Comparison of ENCODE assay signal across 27 cellular contexts in the genomic region with DNA sequence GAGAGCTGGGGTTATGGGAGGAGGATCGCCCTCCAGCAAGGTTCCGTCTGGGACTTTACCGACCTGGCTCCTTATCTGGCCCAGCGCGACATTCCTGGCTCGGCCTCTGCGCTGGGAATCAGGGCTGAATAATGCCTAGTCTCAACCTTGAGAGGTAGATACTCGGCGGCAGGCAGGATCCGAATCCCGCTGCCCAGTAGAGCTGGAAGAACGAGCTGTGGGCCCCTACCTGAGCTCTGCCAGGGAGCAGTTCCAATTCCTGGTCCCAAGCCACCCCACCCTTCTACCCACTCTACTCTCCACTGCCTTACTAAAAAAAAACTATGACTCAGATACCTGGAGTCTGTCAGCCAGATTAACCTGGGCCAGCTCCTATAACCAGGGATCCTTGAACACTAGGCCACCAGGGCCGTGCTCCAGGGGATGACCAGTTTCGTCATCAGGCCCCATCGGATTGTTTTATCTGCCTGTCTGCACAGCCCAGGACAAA. TPM values are rescaled to one million over a fixed set of nuclear protein-coding genes. Genes with fewer than 3 reads are reported as not detected.
DNase-seq lines count a peak whose midpoint lies in the region; FAIRE-seq and TF ChIP-seq lines count a peak whose summit lies in the region.
"Had no signal": no experiment of that assay in that cellular context is flagged by ENCODE, and none has a peak within 500 bp of the region (broad histone marks: within the 10 kb centered on the region; RNA-seq: fewer than 3 reads in every experiment).

No MANE protein-coding gene starts in this region.

- intact Hi-C loops in CD4-positive, alpha-beta memory T cell (cut with micrococcal nuclease): loop anchor here (5.0 kb wide), 1 partner anchor 35 kb away; no protein-coding TSS in a partner anchor

- no peak for TF ChIP-seq RAD21 in H1 (IDR thresholded peaks at IDR 0.05 in 1 of 2, conservative IDR thresholded peaks at IDR 0.05 in 1 of 2; ENCODE audit: low read depth in 2 of 2, low read length in 2 of 2)

- TF ChIP-seq CTCF in H1 (IDR thresholded peaks at IDR 0.05; ENCODE audit: control extremely low read depth in 1 of 3, insufficient read depth in 1 of 3, low read depth in 1 of 3, low read length in 3 of 3): no peak

- H4K8ac ChIP-seq in H1 (ENCODE audit: extremely low read depth, insufficient read depth, low read length) (no peak overlapping the region), mesendoderm (ENCODE audit: low read depth, low read length) (no peak overlapping the region)

- CTCF ChIA-PET in CD4-positive, alpha-beta memory T cell (lab: Charles Lee; ENCODE audit: partially characterized antibody): interaction anchor here (1.8 to 4.1 kb wide), 2 partner anchors 23 to 37 kb away, joined by 8 to 18 read pairs; no protein-coding TSS in a partner anchor
- CTCF ChIA-PET in H1 (lab: Charles Lee; ENCODE audit: partially characterized antibody): interaction anchor here (0.8 to 14.9 kb wide), 11 partner anchors 11 to 266 kb away, joined by 3 to 124 read pairs (median 6); no protein-coding TSS in a partner anchor

- H3K79me2 ChIP-seq in H1 (ENCODE audit: control insufficient read depth in 1 of 2, insufficient read depth in 2 of 2, low read length in 2 of 2) (no peaks in the 10 kb centered on the region), mesendoderm (ENCODE audit: control insufficient read depth, insufficient read depth, low read length) (peaks cover 19% of the 10 kb centered on the region)

- no peaks in the 10 kb centered on the region for H3K9me3 ChIP-seq in CD4-positive, alpha-beta memory T cell (ENCODE audit: control insufficient read depth in 1 of 2, low read length in 2 of 2)
- no peaks in the 10 kb centered on the region for H3K9me3 ChIP-seq in H1 (ENCODE audit: insufficient read depth in 2 of 2, low read depth in 1 of 2, low read length in 1 of 2)
- H3K9me3 ChIP-seq: heart right ventricle, neutrophil, right lobe of liver, SJSA1, upper lobe of left lung had no signal

- no peak for TF ChIP-seq POLR2A in H1 (IDR thresholded peaks at IDR 0.05; ENCODE audit: control extremely low read depth in 1 of 2, low read depth in 2 of 2, low read length in 2 of 2)

- H4K20me1 ChIP-seq in H1 (replicated peaks in 1 of 2; ENCODE audit: control insufficient read depth in 1 of 2, insufficient read depth in 2 of 2, low read length in 2 of 2): peaks cover 0 to 4% of the 10 kb centered on the region in 2 experiments

- peak overlapping the region; percentile 83 for H2AFZ ChIP-seq in H1 (ENCODE audit: low read length)

- no peak overlapping the region for H3K14ac ChIP-seq in H1 (ENCODE audit: insufficient read length)

- peaks cover 13 to 37% (median 23%) of the 10 kb centered on the region in 4 donors for H3K4me1 Mint-ChIP-seq in CD4-positive, alpha-beta memory T cell
- peaks cover 5 to 13% (median 7%) of the 10 kb centered on the region in 3 donors for H3K4me1 Mint-ChIP-seq in IgD-negative memory B cell

- H3K23ac ChIP-seq in H1 (ENCODE audit: insufficient read length) (no peak overlapping the region), mesendoderm (ENCODE audit: low read length) (no peak overlapping the region)

- no peak overlapping the region for H2AK5ac ChIP-seq in H1 (ENCODE audit: low read depth, low read length)
- peak overlapping the region; percentile 44 for H2AK5ac ChIP-seq in mesendoderm (ENCODE audit: low read length)

- no peak overlapping the region for H4K91ac ChIP-seq in H1 (replicated peaks; ENCODE audit: insufficient read length, low read length)

- H2BK5ac ChIP-seq in H1 (ENCODE audit: low read depth, low read length): 0 out of 2 replicates have a peak overlapping the region, but pooled peaks have one; percentile 3
- H2BK5ac ChIP-seq in mesendoderm (ENCODE audit: low read length): peak overlapping the region; percentile 44

- peaks cover 31 to 52% of the 10 kb centered on the region in 2 donors for H3K27me3 Mint-ChIP-seq in CD4-positive, alpha-beta memory T cell
- peaks cover 63% of the 10 kb centered on the region for H3K27me3 Mint-ChIP-seq in IgD-negative memory B cell

- H3K4me2 ChIP-seq in H1 (ENCODE audit: insufficient read depth in 1 of 2, low read depth in 2 of 2, low read length in 2 of 2): peak overlapping the region; percentile 78 to 96
- peak overlapping the region; percentile 38 for H3K4me2 ChIP-seq in mesendoderm (ENCODE audit: low read length)

- H2BK15ac ChIP-seq in H1 (ENCODE audit: low read length) (no peak overlapping the region), mesendoderm (replicated peaks; ENCODE audit: low read depth) (no peak overlapping the region)

- no peak for FAIRE-seq in H1 (lab: Jason Lieb, UNC)
- FAIRE-seq: GM19239 had no signal

- peak overlapping the region in 2 of 4 experiments; percentile 22 to 26; a peak in 2 of 7 replicates for H3K9ac ChIP-seq in H1 (replicated peaks in 1 of 4; ENCODE audit: extremely low read depth in 1 of 4, low read depth in 3 of 4, low read length in 3 of 4)
- H3K9ac ChIP-seq in mesendoderm (ENCODE audit: low read length): peak overlapping the region; percentile 48

- POLR2A ChIA-PET in CD4-positive, alpha-beta memory T cell (lab: Charles Lee; ENCODE audit: partially characterized antibody): interaction anchor here (1.6 kb wide), 2 partner anchors 12 to 20 kb away, joined by 4 to 5 read pairs; no protein-coding TSS in a partner anchor
- POLR2A ChIA-PET in H1 (lab: Charles Lee; ENCODE audit: partially characterized antibody): interaction anchor here (0.6 to 5.2 kb wide), 9 partner anchors 7 to 83 kb away, joined by 3 to 74 read pairs (median 10); partner anchors contain the start of gene MEF2D

- H2BK20ac ChIP-seq in H1 (ENCODE audit: low read length): no peak overlapping the region; the same call in 1 of the 2 replicates

- H3K9me3 Mint-ChIP-seq in CD4-positive, alpha-beta memory T cell: peaks cover 0 to 1% (median 0%) of the 10 kb centered on the region in 8 donors
- H3K9me3 Mint-ChIP-seq in IgD-negative memory B cell: no peaks in the 10 kb centered on the region
- H3K9me3 Mint-ChIP-seq: activated naive CD8-positive, alpha-beta T cell treated with anti-CD3 and anti-CD28 coated beads, Interleukin-2, amount 10 ng/mL, durations not matched to agents 7 days and 5 days; activated T-cell treated with anti-CD3 and anti-CD28 coated beads, Interleukin-2, amount 50 U/mL, for 72 hours; stimulated activated memory B cell treated with anti-CD40 and anti-IgM and Interleukin-4, amounts not matched to agents 10 μg/mL and 1 μg/mL and 100 μg/mL, for 72 hours had no signal

- H3K27ac Mint-ChIP-seq in CD4-positive, alpha-beta memory T cell: no peak overlapping the region
- peak overlapping the region in 1 of 3 donors; percentile 26 for H3K27ac Mint-ChIP-seq in IgD-negative memory B cell
- H3K27ac Mint-ChIP-seq: activated naive CD8-positive, alpha-beta T cell treated with anti-CD3 and anti-CD28 coated beads, Interleukin-2, amount 10 ng/mL, durations not matched to agents 7 days and 5 days; activated T-cell treated with anti-CD3 and anti-CD28 coated beads, Interleukin-2, amount 50 U/mL, for 72 hours; stimulated activated memory B cell treated with anti-CD40 and anti-IgM and Interleukin-4, amounts not matched to agents 10 μg/mL and 1 μg/mL and 100 μg/mL, for 72 hours had no signal

- H3K36me3 Mint-ChIP-seq in CD4-positive, alpha-beta memory T cell: peaks cover 0 to 5% of the 10 kb centered on the region in 2 donors
- no peaks in the 10 kb centered on the region for H3K36me3 Mint-ChIP-seq in IgD-negative memory B cell
- H3K36me3 Mint-ChIP-seq: activated naive CD8-positive, alpha-beta T cell treated with anti-CD3 and anti-CD28 coated beads, Interleukin-2, amount 10 ng/mL, durations not matched to agents 7 days and 5 days; CD4-positive, CD25-positive, alpha-beta regulatory T cell; stimulated activated memory B cell treated with anti-CD40 and anti-IgM and Interleukin-4, amounts not matched to agents 10 μg/mL and 1 μg/mL and 100 μg/mL, for 72 hours had no signal

- H3K4me3 Mint-ChIP-seq in CD4-positive, alpha-beta memory T cell: peak overlapping the region in 5 of 8 donors; percentile 14 to 94 (median 73)
- peak overlapping the region in 3 of 4 donors; percentile 31 to 90 (median 33) for H3K4me3 Mint-ChIP-seq in IgD-negative memory B cell

- H3K56ac ChIP-seq in H1 (replicated peaks; ENCODE audit: insufficient read length, low read depth, low read length) (no peak overlapping the region), mesendoderm (ENCODE audit: low read length) (peak overlapping the region; percentile 82)

- H3K27ac ChIP-seq in CD4-positive, alpha-beta memory T cell (ENCODE audit: low read depth, low read length): no peak overlapping the region
- H3K27ac ChIP-seq in H1 (ENCODE audit: low read depth, low read length) (no peak overlapping the region; the same call in 1 of the 2 replicates), mesendoderm (ENCODE audit: low read depth, low read length) (no peak overlapping the region)
- H3K27ac ChIP-seq: cardiac muscle cell, heart right ventricle, neutrophil, right lobe of liver, SJSA1, upper lobe of left lung had no signal

- TF ChIP-seq EP300 in H1 (IDR thresholded peaks at IDR 0.05; ENCODE audit: borderline replicate concordance in 1 of 2, low read depth in 2 of 2, low read length in 2 of 2): no peak

- 23% methylated on average over 12 of the region's 15 CpGs; no CpG with 5 or more reads in 1 of the 2 experiments for WGBS in H1 (ENCODE audit: extremely low coverage in 1 of 2, insufficient coverage in 1 of 2, insufficient read length in 1 of 2, insufficient replicate concordance in 2 of 2, low coverage in 1 of 2, low lambda C conversion rate in 2 of 2, missing lambda C conversion rate in 1 of 2), 2 experiments
- whole genome bisulfite sequencing in mesendoderm (ENCODE audit: extremely low coverage, insufficient coverage, low lambda C conversion rate): no CpG with 5 or more reads among the region's 15 CpGs

- H3K79me1 ChIP-seq in H1 (ENCODE audit: low read depth, low read length) (no peaks in the 10 kb centered on the region), mesendoderm (ENCODE audit: low read length) (peaks cover 16% of the 10 kb centered on the region)

- H2BK120ac ChIP-seq in H1 (replicated peaks; ENCODE audit: low read depth, low read length) (no peak overlapping the region), mesendoderm (ENCODE audit: low read depth, low read length) (peak overlapping the region; percentile 16)

- peaks cover 13% of the 10 kb centered on the region for H3K23me2 ChIP-seq in H1 (ENCODE audit: low read depth, low read length)

- peaks cover 33% of the 10 kb centered on the region for H3K4me1 ChIP-seq in CD4-positive, alpha-beta memory T cell (ENCODE audit: insufficient read depth, low read length)
- H3K4me1 ChIP-seq in H1 (replicated peaks in 1 of 4; ENCODE audit: control insufficient read depth in 3 of 4, insufficient read depth in 4 of 4, low read length in 3 of 4) (peaks cover 10 to 26% (median 16%) of the 10 kb centered on the region in 4 experiments), mesendoderm (ENCODE audit: control insufficient read depth, low read depth, low read length) (peaks cover 36% of the 10 kb centered on the region)

- H4K5ac ChIP-seq in H1 (ENCODE audit: insufficient read length, low read depth, low read length): no peak overlapping the region
- H4K5ac ChIP-seq in mesendoderm (ENCODE audit: low read length): no peak overlapping the region

- H3K18ac ChIP-seq in H1 (ENCODE audit: extremely low read depth, low read length) (no peak overlapping the region; the same call in 1 of the 2 replicates), mesendoderm (ENCODE audit: low read length) (peak overlapping the region; percentile 10)

- H3K27me3 ChIP-seq in CD4-positive, alpha-beta memory T cell (ENCODE audit: insufficient read depth, low read length): peaks cover 49% of the 10 kb centered on the region
- H3K27me3 ChIP-seq in H1 (replicated peaks in 1 of 4; ENCODE audit: control insufficient read depth in 3 of 4, extremely low read depth in 1 of 4, insufficient read depth in 3 of 4, low read length in 3 of 4) (peaks cover 46 to 86% (median 77%) of the 10 kb centered on the region in 4 experiments), mesendoderm (ENCODE audit: insufficient read depth, low read length, poor library complexity) (no peaks in the 10 kb centered on the region)

- DNase-seq in CD4-positive, alpha-beta memory T cell: no peak
- no peak for DNase-seq in H1 (ENCODE audit: low read depth in 1 of 2, low spot score in 2 of 2)
- DNase-seq in mesendoderm: peak; percentile 90
- no peak for DNase-seq in NCI-H1436 (lab: John Stamatoyannopoulos, UW)
- DNase-seq in putamen (ENCODE audit: low spot score): no peak
- DNase-seq in GF-D8 (lab: John Stamatoyannopoulos, UW): no peak
- DNase-seq in DMS 273 (lab: John Stamatoyannopoulos, UW; ENCODE audit: unreplicated experiment): no peak
- DNase-seq: ACHN; activated naive CD8-positive, alpha-beta T cell treated with anti-CD3 and anti-CD28 coated beads, Interleukin-2, amount 10 ng/mL, durations not matched to agents 7 days and 5 days; activated T-cell treated with anti-CD3 and anti-CD28 coated beads, Interleukin-2, amount 50 U/mL, for 72 hours; CD4-positive, CD25-positive, alpha-beta regulatory T cell; effector CD8-positive, alpha-beta T cell; heart right ventricle; Karpas-422; left cardiac atrium; NCI-H69; right lobe of liver; T-helper 9 cell; upper lobe of left lung had no signal

- no peak overlapping the region for H3K4me3 ChIP-seq in CD4-positive, alpha-beta memory T cell (ENCODE audit: low read length in 2 of 2)
- peak overlapping the region; percentile 35 to 61 (median 40); a peak in 6 of 8 replicates for H3K4me3 ChIP-seq in H1 (ENCODE audit: extremely low read depth in 1 of 4, insufficient read depth in 2 of 4, low read depth in 3 of 4, low read length in 4 of 4)
- H3K4me3 ChIP-seq in mesendoderm (ENCODE audit: low read length): no peak overlapping the region
- H3K4me3 ChIP-seq: right lobe of liver, SJSA1 had no signal

- peak overlapping the region; percentile 3 for H2BK12ac ChIP-seq in H1 (ENCODE audit: low read depth, low read length)

- H3K4ac ChIP-seq in H1 (replicated peaks; ENCODE audit: insufficient read length, low read depth, low read length) (no peak overlapping the region), mesendoderm (ENCODE audit: low read depth, low read length) (no peak overlapping the region)

- no peaks in the 10 kb centered on the region for H3K36me3 ChIP-seq in CD4-positive, alpha-beta memory T cell (ENCODE audit: insufficient read depth, low read length)
- H3K36me3 ChIP-seq in H1 (ENCODE audit: control insufficient read depth in 2 of 4, insufficient read depth in 4 of 4, low read length in 3 of 4) (no peaks in the 10 kb centered on the region), mesendoderm (ENCODE audit: control insufficient read depth, insufficient read depth, low read length) (no peaks in the 10 kb centered on the region)
- H3K36me3 ChIP-seq: cardiac muscle cell, heart right ventricle, neutrophil, right lobe of liver, SJSA1, upper lobe of left lung had no signal

RNA-seq across cellular contexts. Expression of gene RHBG, which starts 53.6 kb away (rescaled TPM):
- not detected for total RNA-seq in CD4-positive, alpha-beta memory T cell
- polyA plus RNA-seq in CD4-positive, alpha-beta memory T cell: not detected
- polyA plus RNA-seq in IgD-negative memory B cell (not detected), H1 (2011; rRNA removed) (2.7 and 3.1 TPM in 2 replicates)
- total RNA-seq in H1 (2021; fragmentation: NEBNext Ultra II Directional; extraction: Animal tissue kit (Norgen Biotek cat#: 25700)): 2.2 and 2.6 TPM in 2 replicates
- polyA plus RNA-seq in H1 (2011; cell fraction: cytosol; rRNA removed): 2.7 TPM
- polyA plus RNA-seq in H1 (2011; cell fraction: nucleus; rRNA removed): 6.5 TPM
- 1.9 to 2.4 TPM (median 2.1 TPM) in 4 replicates for polyA plus RNA-seq in H1 (2012, experiment 1 of 2)
- 0.92 TPM for polyA plus RNA-seq in H1 (2012, experiment 2 of 2)
- polyA plus RNA-seq in H1 (2013, experiment 1 of 2): 2.1 TPM
- 1.7 TPM for polyA plus RNA-seq in H1 (2013, experiment 2 of 2)
- polyA minus RNA-seq in H1 (2011; rRNA and poly(A)+ RNA removed): 1.2 and 1.5 TPM in 2 replicates
- 2.1 TPM for polyA minus RNA-seq in H1 (2011; cell fraction: cytosol; rRNA and poly(A)+ RNA removed)
- 5.1 TPM for polyA minus RNA-seq in H1 (2011; cell fraction: nucleus; rRNA and poly(A)+ RNA removed)
- 0.88 TPM for polyA plus RNA-seq in mesendoderm (2013, experiment 1 of 2)
- 0.97 TPM for polyA plus RNA-seq in mesendoderm (2013, experiment 2 of 2)
- total RNA-seq: activated naive CD8-positive, alpha-beta T cell treated with anti-CD3 and anti-CD28 coated beads, Interleukin-2, amount 10 ng/mL, durations not matched to agents 7 days and 5 days; activated T-cell treated with anti-CD3 and anti-CD28 coated beads, Interleukin-2, amount 50 U/mL, for 72 hours; cardiac muscle cell; CD4-positive, CD25-positive, alpha-beta regulatory T cell; fibroblast of lung; heart right ventricle; left cardiac atrium; OCI-LY7; SJSA1 had no signal
- polyA plus RNA-seq: cardiac muscle cell; CD4-positive, CD25-positive, alpha-beta regulatory T cell; fibroblast of lung; heart right ventricle had no signal

Comparison
In these comparisons a context has a peak if more than half of its experiments do, and no peak if none do; other contexts are left out.
1. H3K4me3 ChIP-seq: peak in H1 (4 of 4); none in CD4-positive, alpha-beta memory T cell (0 of 2) and mesendoderm (single experiment).